8 cellular contexts compared by ENCODE assay signal in the genomic region with DNA sequence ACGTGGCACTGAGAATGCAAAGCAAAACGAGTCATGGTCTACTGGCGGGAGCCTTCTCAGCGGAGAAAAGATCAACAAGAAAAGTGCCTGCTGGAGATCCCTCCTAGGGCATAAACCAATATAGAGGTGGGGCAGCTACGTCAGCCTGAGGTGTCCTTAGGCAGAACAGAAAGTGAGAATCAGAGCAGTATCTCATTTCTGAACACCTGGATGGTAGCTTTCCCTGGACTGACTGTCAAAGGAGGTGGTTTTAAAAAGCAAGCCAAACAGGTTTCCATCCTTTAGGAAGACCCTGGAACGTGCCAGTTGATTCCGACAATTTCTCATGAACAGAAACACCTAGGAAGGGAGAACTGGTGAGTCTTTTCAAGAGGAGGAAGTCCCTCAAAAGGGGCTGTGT.
DNase-seq lines count a peak whose midpoint lies in the region; ATAC-seq and TF ChIP-seq lines count a peak whose summit lies in the region.
"Not testable (repeated sequence)": the region's sequence is repeated elsewhere in the genome, so short reads cannot be mapped to it uniquely, and the experiment has no call there.

No MANE protein-coding gene starts in this region.

- H3K4me1 Mint-ChIP-seq in T-cell, neural progenitor cell: not testable (repeated sequence)

- H3K4me3 ChIP-seq in MM.1S (ENCODE audit: low read length); hepatocyte: not testable (repeated sequence)
- H3K4me3 ChIP-seq in neural progenitor cell (peak overlapping the region; percentile 29), thoracic aorta (peak overlapping the region; percentile 46)

- not testable (repeated sequence) for H3K9me2 ChIP-seq in MM.1S (replicated peaks; ENCODE audit: insufficient read depth, low read length); hepatocyte (replicated peaks; ENCODE audit: insufficient read depth)

- H3K27ac ChIP-seq in MM.1S (ENCODE audit: low read length) (peak overlapping the region; percentile 44; the same call in 1 of the 2 replicates), hepatocyte (peak overlapping the region; percentile 76)
- not testable (repeated sequence) for H3K27ac ChIP-seq in neural progenitor cell, thoracic aorta

- ATAC-seq in T-cell (replicated peaks in 1 of 4); thoracic aorta (ENCODE audit: insufficient number of reproducible peaks, low FRiP score, low read depth): not testable (repeated sequence)

- H3K4me1 ChIP-seq in MM.1S (ENCODE audit: low read length); hepatocyte (ENCODE audit: insufficient read depth); neural progenitor cell; thoracic aorta (ENCODE audit: control insufficient read depth in 1 of 2, low read depth in 2 of 2): not testable (repeated sequence)

- 31% methylated on average over 7 of the region's 7 CpGs for WGBS in hepatocyte (ENCODE audit: low lambda C conversion rate, missing lambda C conversion rate)

- TF ChIP-seq CTCF in MM.1S (IDR thresholded peaks at IDR 0.05; ENCODE audit: low read length); hepatocyte (IDR thresholded peaks at IDR 0.05; ENCODE audit: poor library complexity); neural progenitor cell (IDR thresholded peaks at IDR 0.05); thoracic aorta (IDR thresholded peaks at IDR 0.05): not testable (repeated sequence)

- not testable (repeated sequence) for H3K4me2 ChIP-seq in MM.1S (ENCODE audit: low read depth, low read length)
- peak overlapping the region; percentile 76 for H3K4me2 ChIP-seq in hepatocyte
- H3K4me2 ChIP-seq in neural progenitor cell: peak overlapping the region; percentile 54

- POLR2A ChIA-PET in T-cell (lab: Charles Lee): not testable (repeated sequence)

- H3F3A ChIP-seq in MM.1S (ENCODE audit: insufficient read depth, low read length); neural progenitor cell (ENCODE audit: low read depth): not testable (repeated sequence)

- CTCF ChIA-PET in T-cell (lab: Charles Lee): not testable (repeated sequence)

- H3K27ac Mint-ChIP-seq in T-cell, neural progenitor cell: not testable (repeated sequence)

- not testable (repeated sequence) for H3K9me3 ChIP-seq in MM.1S (replicated peaks; ENCODE audit: insufficient read depth, low read length); hepatocyte (ENCODE audit: low read depth); neural progenitor cell (ENCODE audit: low read depth); thoracic aorta

- H3K27me3 Mint-ChIP-seq in T-cell; neural progenitor cell (ENCODE audit: insufficient read depth, low read depth): not testable (repeated sequence)

- H3K9ac ChIP-seq in MM.1S (ENCODE audit: low read length): peak overlapping the region; percentile 23; the same call in 1 of the 2 replicates
- H3K9ac ChIP-seq in neural progenitor cell: not testable (repeated sequence)

- H3K36me3 ChIP-seq in MM.1S (replicated peaks; ENCODE audit: insufficient read depth, low read length); hepatocyte (replicated peaks; ENCODE audit: insufficient read depth, low read depth); neural progenitor cell; thoracic aorta: not testable (repeated sequence)

- H3K79me2 ChIP-seq in MM.1S (ENCODE audit: low read length); hepatocyte; neural progenitor cell (ENCODE audit: low read depth): not testable (repeated sequence)

- H3K36me3 Mint-ChIP-seq in T-cell, neural progenitor cell: not testable (repeated sequence)

- peak overlapping the region in 1 of 3 donors; percentile 79 for H3K4me3 Mint-ChIP-seq in T-cell
- H3K4me3 Mint-ChIP-seq in neural progenitor cell: peak overlapping the region; percentile 53

- not testable (repeated sequence) for H4K20me1 ChIP-seq in MM.1S (ENCODE audit: insufficient read depth, low read length); hepatocyte (ENCODE audit: insufficient read depth, poor library complexity, severe bottlenecking); neural progenitor cell (ENCODE audit: low read depth)

- DNase-seq in DMS53 treated with DMSO at 0.1 percent for 48 hours (lab: John Stamatoyannopoulos, UW; ENCODE audit: unreplicated experiment): peak; percentile 40
- DNase-seq in MM.1S: peak; percentile 63
- peak in 18 of 34 experiments; percentile 0 to 47 (median 18) for DNase-seq in T-cell
- peak; percentile 16 for DNase-seq in activated CD8-positive, alpha-beta memory T cell treated with anti-CD3 and anti-CD28 coated beads, Interleukin-2, amount 50 U/mL, for 4 hours
- DNase-seq in astrocyte of the hippocampus (ENCODE audit: low read depth, low spot score): peak; percentile 0
- peak; percentile 4 for DNase-seq in hepatocyte (ENCODE audit: low spot score)
- not testable (repeated sequence) for DNase-seq in neural progenitor cell (ENCODE audit: low spot score); thoracic aorta (ENCODE audit: low spot score)

- H3K27me3 ChIP-seq in MM.1S (replicated peaks; ENCODE audit: insufficient read depth, low read length); hepatocyte; neural progenitor cell; thoracic aorta (replicated peaks; ENCODE audit: insufficient read depth): not testable (repeated sequence)

- not testable (repeated sequence) for H3K9me3 Mint-ChIP-seq in T-cell, neural progenitor cell

- not testable (repeated sequence) for H2AFZ ChIP-seq in MM.1S (ENCODE audit: low read length); hepatocyte; neural progenitor cell (replicated peaks)
